ENCODE assay signal across 11 cellular contexts in genomic region chr1:77536813-77537212, GRCh38.
DNase-seq lines count a peak whose midpoint lies in the region; ATAC-seq and TF ChIP-seq lines count a peak whose summit lies in the region.
"Had no signal": no experiment of that assay in that cellular context is flagged by ENCODE, and none has a peak within 500 bp of the region (broad histone marks: within the 10 kb centered on the region; RNA-seq: fewer than 3 reads in every experiment).

No MANE protein-coding gene starts in this region.

- ATAC-seq in GM21717 (IDR thresholded peaks at IDR 0.05; ENCODE audit: unreplicated experiment) = no peak

- H3K9me3 ChIP-seq in mesenchymal stem cell (ENCODE audit: control insufficient read depth, low read length) (no peaks in the 10 kb centered on the region), neuronal stem cell (replicated peaks in 1 of 2; ENCODE audit: control insufficient read depth in 2 of 2, insufficient read depth in 1 of 2, low read depth in 1 of 2, low read length in 2 of 2) (no peaks in the 10 kb centered on the region)

- H3K23ac ChIP-seq in mesenchymal stem cell (ENCODE audit: low read length in 2 of 2) (no peak overlapping the region), neuronal stem cell (ENCODE audit: low read depth, low read length, poor library complexity) (no peak overlapping the region)

- H2BK15ac ChIP-seq in mesenchymal stem cell (ENCODE audit: low read depth, poor library complexity, severe bottlenecking) = no peak overlapping the region
- H2BK15ac ChIP-seq in neuronal stem cell (ENCODE audit: low read length) = no peak overlapping the region

- no peak overlapping the region for H3K14ac ChIP-seq in mesenchymal stem cell (ENCODE audit: low read length in 2 of 2)
- no peak overlapping the region for H3K14ac ChIP-seq in neuronal stem cell (ENCODE audit: low read length)

- peak overlapping the region; percentile 97 for H2AK5ac ChIP-seq in mesenchymal stem cell (ENCODE audit: low read length, severe bottlenecking)
- H2AK5ac ChIP-seq in neuronal stem cell (ENCODE audit: low read depth, low read length) = no peak overlapping the region

- peak overlapping the region; percentile 88 for H2BK5ac ChIP-seq in mesenchymal stem cell (ENCODE audit: low read depth, low read length, poor library complexity, severe bottlenecking)
- H2BK5ac ChIP-seq in neuronal stem cell (ENCODE audit: low read length) = no peak overlapping the region

- no peak overlapping the region for H3K4me2 ChIP-seq in mesenchymal stem cell (ENCODE audit: low read length, poor library complexity, severe bottlenecking)
- H3K4me2 ChIP-seq in neuronal stem cell (ENCODE audit: insufficient read depth, low read length, poor library complexity, severe bottlenecking) = no peak overlapping the region

- TF ChIP-seq CTCF in cardiac fibroblast (IDR thresholded peaks at IDR 0.05; ENCODE audit: low read depth, low read length) = no peak

- peak overlapping the region; percentile 22 for H4K8ac ChIP-seq in mesenchymal stem cell (ENCODE audit: low read length)
- no peak overlapping the region for H4K8ac ChIP-seq in neuronal stem cell (ENCODE audit: low read depth, low read length)

- H2AFZ ChIP-seq in mesenchymal stem cell (ENCODE audit: low read depth, low read length) (no peak overlapping the region), neuronal stem cell (ENCODE audit: low read length) (no peak overlapping the region)

- H4K91ac ChIP-seq in mesenchymal stem cell (ENCODE audit: low read length) = peak overlapping the region; percentile 84
- no peak overlapping the region for H4K91ac ChIP-seq in neuronal stem cell (ENCODE audit: low read depth, low read length, poor library complexity)

- H3K4me1 ChIP-seq in mesenchymal stem cell (ENCODE audit: control insufficient read depth, insufficient read depth, low read depth, low read length) (peaks cover 23% of the 10 kb centered on the region), neuronal stem cell (ENCODE audit: control insufficient read depth in 2 of 2, insufficient read depth in 1 of 2, low read depth in 1 of 2, low read length in 2 of 2) (peaks cover 0 to 7% of the 10 kb centered on the region in 2 donors)

- peak overlapping the region; percentile 99 for H3K27ac ChIP-seq in mesenchymal stem cell (ENCODE audit: low read length, poor library complexity, severe bottlenecking)
- H3K27ac ChIP-seq in neuronal stem cell (replicated peaks; ENCODE audit: low read length) = no peak overlapping the region

- peak overlapping the region in 1 of 2 experiments; percentile 79 for H3K4ac ChIP-seq in mesenchymal stem cell (ENCODE audit: low read depth in 1 of 2, low read length in 2 of 2)
- H3K4ac ChIP-seq in neuronal stem cell (ENCODE audit: low read length) = no peak overlapping the region

- H3K4me3 ChIP-seq in cardiac fibroblast (replicated peaks in 1 of 2; ENCODE audit: low read depth in 2 of 2, low read length in 2 of 2) (no peak overlapping the region), mesenchymal stem cell (ENCODE audit: insufficient read depth in 1 of 2, low read depth in 1 of 2, low read length in 2 of 2) (peak overlapping the region in 1 of 2 experiments; percentile 3), neuronal stem cell (ENCODE audit: low read length in 2 of 2) (no peak overlapping the region)

- H3K36me3 ChIP-seq in mesenchymal stem cell (ENCODE audit: control insufficient read depth in 1 of 2, insufficient read depth in 2 of 2, low read depth in 1 of 2, low read length in 2 of 2) (peaks cover 0 to 3% of the 10 kb centered on the region in 2 experiments), neuronal stem cell (replicated peaks in 1 of 2; ENCODE audit: control insufficient read depth in 2 of 2, insufficient read depth in 2 of 2, low read length in 2 of 2) (no peaks in the 10 kb centered on the region)

- H2BK12ac ChIP-seq in mesenchymal stem cell (ENCODE audit: low read length in 2 of 2) (peak overlapping the region; percentile 53 to 92), neuronal stem cell (ENCODE audit: low read length) (no peak overlapping the region)

- WGBS in mesenchymal stem cell = 7% methylated on average over 2 of the region's 2 CpGs
- no CpG with 5 or more reads among the region's 2 CpGs for WGBS in neuronal stem cell (ENCODE audit: extremely low coverage in 2 of 2, insufficient read length in 2 of 2, insufficient replicate concordance in 1 of 2), 2 donors

- peak overlapping the region; percentile 64 for H3K9ac ChIP-seq in mesenchymal stem cell (ENCODE audit: low read length)
- H3K9ac ChIP-seq in neuronal stem cell (ENCODE audit: low read depth, low read length, poor library complexity) = no peak overlapping the region

- H3K27me3 ChIP-seq in mesenchymal stem cell (ENCODE audit: control insufficient read depth in 1 of 2, insufficient read depth in 1 of 2, low read length in 2 of 2) = no peaks in the 10 kb centered on the region
- H3K27me3 ChIP-seq in neuronal stem cell (ENCODE audit: control insufficient read depth in 3 of 3, insufficient read depth in 3 of 3, low read depth in 1 of 3, low read length in 3 of 3) = no peaks in the 10 kb centered on the region

- no peak overlapping the region for H2BK120ac ChIP-seq in mesenchymal stem cell (ENCODE audit: low read depth, low read length)
- no peak overlapping the region for H2BK120ac ChIP-seq in neuronal stem cell (ENCODE audit: low read depth, low read length)

- H3K18ac ChIP-seq in mesenchymal stem cell (ENCODE audit: low read depth in 1 of 2, low read length in 2 of 2) (peak overlapping the region in 1 of 2 experiments; percentile 92), neuronal stem cell (ENCODE audit: low read length) (no peak overlapping the region)

- H3K79me1 ChIP-seq in mesenchymal stem cell (replicated peaks; ENCODE audit: low read length, poor library complexity, severe bottlenecking) (peaks cover 3% of the 10 kb centered on the region), neuronal stem cell (ENCODE audit: low read depth, low read length) (no peaks in the 10 kb centered on the region)

- peak; percentile 77 for DNase-seq in AG20443 (ENCODE audit: low spot score)
- DNase-seq in NCI-H226 = peak; percentile 77
- peak; percentile 84 to 96 for DNase-seq in cardiac fibroblast (ENCODE audit: low read depth in 2 of 2)
- DNase-seq in mesenchymal stem cell = peak; percentile 87
- no peak for DNase-seq in pons (ENCODE audit: low spot score)
- DNase-seq in neuronal stem cell (ENCODE audit: low spot score) = no peak
- DNase-seq in occipital lobe (lab: John Stamatoyannopoulos, UW) = no peak
- DNase-seq: activated CD4-positive, CD25-positive, alpha-beta regulatory T cell; naive B cell; NCI-H2081 treated with DMSO at 0.1 percent for 48 hours had no signal

Comparison
In these comparisons a context has a peak if more than half of its experiments do, and no peak if none do; other contexts are left out.
1. DNase-seq: peak in AG20443 (single experiment), NCI-H226 (single experiment), cardiac fibroblast (2 of 2) and mesenchymal stem cell (single experiment); none in pons (single experiment), neuronal stem cell (single experiment) and occipital lobe (single experiment).